In genomic region chr2:96205238-96205637, GRCh38 we compare ENCODE assay signal across 9 cellular contexts. TPM values are rescaled to one million over a fixed set of nuclear protein-coding genes. Genes with fewer than 3 reads are reported as not detected.
DNase-seq lines count a peak whose midpoint lies in the region; ATAC-seq, FAIRE-seq and TF ChIP-seq lines count a peak whose summit lies in the region.
"Had no signal": no experiment of that assay in that cellular context is flagged by ENCODE, and none has a peak within 500 bp of the region (broad histone marks: within the 10 kb centered on the region; RNA-seq: fewer than 3 reads in every experiment).

No MANE protein-coding gene starts in this region.

- H3K4me1 Mint-ChIP-seq in activated CD4-positive, alpha-beta T cell treated with anti-CD3 and anti-CD28 coated beads for 36 hours, result peaks cover 66% of the 10 kb centered on the region
- H3K4me1 Mint-ChIP-seq in activated CD4-positive, alpha-beta memory T cell treated with anti-CD3 and anti-CD28 coated beads, Interleukin-2, amount 10 ng/mL, durations not matched to agents 7 days and 5 days, result peaks cover 70% of the 10 kb centered on the region

- no peaks in the 10 kb centered on the region for H3K27me3 ChIP-seq in subcutaneous abdominal adipose tissue (ENCODE audit: control insufficient read depth in 5 of 5, insufficient read depth in 4 of 5, low read length in 5 of 5)

- H3K36me3 Mint-ChIP-seq in activated CD4-positive, alpha-beta T cell treated with anti-CD3 and anti-CD28 coated beads for 36 hours (ENCODE audit: low read depth), result peaks cover 39% of the 10 kb centered on the region
- H3K36me3 Mint-ChIP-seq in activated CD4-positive, alpha-beta memory T cell treated with anti-CD3 and anti-CD28 coated beads, Interleukin-2, amount 10 ng/mL, durations not matched to agents 7 days and 5 days (ENCODE audit: low read depth), result peaks cover 31% of the 10 kb centered on the region

- H3K9me3 ChIP-seq in subcutaneous abdominal adipose tissue (ENCODE audit: control insufficient read depth in 5 of 5, low read length in 5 of 5), result no peaks in the 10 kb centered on the region
- H3K9me3 ChIP-seq: Caco-2 had no signal

- no peaks in the 10 kb centered on the region for H3K9me3 Mint-ChIP-seq in activated CD4-positive, alpha-beta T cell treated with anti-CD3 and anti-CD28 coated beads for 36 hours (ENCODE audit: low read depth)
- H3K9me3 Mint-ChIP-seq in activated CD4-positive, alpha-beta memory T cell treated with anti-CD3 and anti-CD28 coated beads, Interleukin-2, amount 10 ng/mL, durations not matched to agents 7 days and 5 days, result no peaks in the 10 kb centered on the region

- H3K27ac ChIP-seq in subcutaneous abdominal adipose tissue (ENCODE audit: low read depth, low read length), result peak overlapping the region; percentile 68

- FAIRE-seq in GM12892 (lab: Jason Lieb, UNC), result no peak

- H3K27ac Mint-ChIP-seq in activated CD4-positive, alpha-beta T cell treated with anti-CD3 and anti-CD28 coated beads for 36 hours, result peak overlapping the region; percentile 72
- H3K27ac Mint-ChIP-seq in activated CD4-positive, alpha-beta memory T cell treated with anti-CD3 and anti-CD28 coated beads, Interleukin-2, amount 10 ng/mL, durations not matched to agents 7 days and 5 days, result peak overlapping the region; percentile 82

- no peak for DNase-seq in activated CD4-positive, alpha-beta T cell treated with anti-CD3 and anti-CD28 coated beads for 36 hours
- DNase-seq in activated CD4-positive, alpha-beta T cell treated with anti-CD3 and anti-CD28 coated beads for 48 hours, result no peak
- no peak for DNase-seq in activated CD4-positive, alpha-beta memory T cell treated with anti-CD3 and anti-CD28 coated beads, Interleukin-2, amount 10 ng/mL, durations not matched to agents 7 days and 5 days
- DNase-seq in hepatic stellate cell (ENCODE audit: low spot score) (peak; percentile 8), HEK293T (ENCODE audit: extremely low spot score) (no peak), RKO (ENCODE audit: low spot score) (no peak), GM12892 (ENCODE audit: insufficient read length) (no peak)
- DNase-seq: Caco-2 had no signal

- ATAC-seq in activated CD4-positive, alpha-beta T cell treated with anti-CD3 and anti-CD28 coated beads for 36 hours, result no peak

- intact Hi-C loops in activated CD4-positive, alpha-beta T cell treated with anti-CD3 and anti-CD28 coated beads for 36 hours (cut with DNase I, micrococcal nuclease), result loop anchor here in 1 of 2 experiments (5.0 kb wide), 1 partner anchor 213 kb away; the partner anchor contains the start of gene ANKRD36C

- no peak for TF ChIP-seq POLR2A in GM12892 (IDR thresholded peaks at IDR 0.05; ENCODE audit: low read depth, low read length)

- POLR2A ChIA-PET in activated CD4-positive, alpha-beta T cell treated with anti-CD3 and anti-CD28 coated beads for 36 hours (lab: Charles Lee), result interaction anchor here (0.7 to 1.0 kb wide), 3 partner anchors 64 to 440 kb away, joined by 3 read pairs; no protein-coding TSS in a partner anchor
- POLR2A ChIA-PET in activated CD4-positive, alpha-beta memory T cell treated with anti-CD3 and anti-CD28 coated beads, Interleukin-2, amount 10 ng/mL, durations not matched to agents 7 days and 5 days (lab: Charles Lee), result interaction anchor here (1.1 to 1.8 kb wide), 2 partner anchors 49 to 60 kb away, joined by 3 to 6 read pairs; no protein-coding TSS in a partner anchor
- POLR2A ChIA-PET in HEK293T (lab: Yijun Ruan, JAX), result interaction anchor here (0.5 to 1.2 kb wide), 3 partner anchors 28 to 100 kb away, joined by 3 to 4 read pairs (median 4); partner anchors contain the start of gene SNRNP200

- CTCF ChIA-PET in activated CD4-positive, alpha-beta T cell treated with anti-CD3 and anti-CD28 coated beads for 36 hours (lab: Charles Lee), result interaction anchor here (0.8 to 1.4 kb wide), 5 partner anchors 9 to 96 kb away, joined by 3 to 4 read pairs (median 3); no protein-coding TSS in a partner anchor
- CTCF ChIA-PET in activated CD4-positive, alpha-beta memory T cell treated with anti-CD3 and anti-CD28 coated beads, Interleukin-2, amount 10 ng/mL, durations not matched to agents 7 days and 5 days (lab: Charles Lee), result interaction anchor here (1.6 to 3.2 kb wide), 3 partner anchors 62 to 212 kb away, joined by 8 to 11 read pairs (median 9); partner anchors contain the start of gene ASTL
- CTCF ChIA-PET in HEK293T (lab: Yijun Ruan, JAX), result interaction anchor here (0.6 kb wide), 1 partner anchor 94 kb away, joined by 3 read pairs; no protein-coding TSS in a partner anchor

- peaks cover 2 to 88% (median 69%) of the 10 kb centered on the region in 5 donors for H3K4me1 ChIP-seq in subcutaneous abdominal adipose tissue (ENCODE audit: control insufficient read depth in 5 of 5, insufficient read depth in 5 of 5, low read length in 5 of 5)

- H3K4me3 ChIP-seq in subcutaneous abdominal adipose tissue (ENCODE audit: low read depth in 1 of 5, low read length in 5 of 5), result peak overlapping the region in 2 of 5 donors; percentile 7 to 25

- peak overlapping the region in 2 of 5 donors; percentile 3 to 41 for H3K9ac ChIP-seq in subcutaneous abdominal adipose tissue (ENCODE audit: low read length in 5 of 5)

- peak overlapping the region; percentile 100 for H3K4me3 Mint-ChIP-seq in activated CD4-positive, alpha-beta T cell treated with anti-CD3 and anti-CD28 coated beads for 36 hours
- H3K4me3 Mint-ChIP-seq in activated CD4-positive, alpha-beta memory T cell treated with anti-CD3 and anti-CD28 coated beads, Interleukin-2, amount 10 ng/mL, durations not matched to agents 7 days and 5 days, result peak overlapping the region; percentile 45

- no peaks in the 10 kb centered on the region for H3K27me3 Mint-ChIP-seq in activated CD4-positive, alpha-beta T cell treated with anti-CD3 and anti-CD28 coated beads for 36 hours
- no peaks in the 10 kb centered on the region for H3K27me3 Mint-ChIP-seq in activated CD4-positive, alpha-beta memory T cell treated with anti-CD3 and anti-CD28 coated beads, Interleukin-2, amount 10 ng/mL, durations not matched to agents 7 days and 5 days

- H3K36me3 ChIP-seq in subcutaneous abdominal adipose tissue (ENCODE audit: control insufficient read depth in 5 of 5, insufficient read depth in 5 of 5, low read length in 5 of 5), result no peaks in the 10 kb centered on the region

TF ChIP-seq in HEK293T, 16 proteins besides CTCF, POLR2A, EP300 and RAD21:
- no peak for TF ChIP-seq BHLHE40 (IDR thresholded peaks at IDR 0.05; ENCODE audit: borderline replicate concordance)
- no peak for TF ChIP-seq SP1 (IDR thresholded peaks at IDR 0.05)
- no peak for TF ChIP-seq NFRKB (IDR thresholded peaks at IDR 0.05)
- no peak for TF ChIP-seq CTBP1 (IDR thresholded peaks at IDR 0.05; ENCODE audit: borderline replicate concordance)
- no peak for TF ChIP-seq FOXA1 (IDR thresholded peaks at IDR 0.05)
- TF ChIP-seq ARNT (IDR thresholded peaks at IDR 0.05), result no peak
- TF ChIP-seq PKNOX1 (IDR thresholded peaks at IDR 0.05), result no peak
- no peak for TF ChIP-seq FOXK2 (IDR thresholded peaks at IDR 0.05)
- TF ChIP-seq ZNF384 (IDR thresholded peaks at IDR 0.05), result no peak
- TF ChIP-seq SUZ12 (IDR thresholded peaks at IDR 0.05), result no peak
- TF ChIP-seq ELF4 (IDR thresholded peaks at IDR 0.05), result no peak
- TF ChIP-seq LEF1 (IDR thresholded peaks at IDR 0.05; ENCODE audit: borderline replicate concordance), result no peak
- TF ChIP-seq L3MBTL2 (conservative IDR thresholded peaks at IDR 0.05), result no peak
- no peak for TF ChIP-seq TARDBP (IDR thresholded peaks at IDR 0.05)
- no peak for TF ChIP-seq HDGF (IDR thresholded peaks at IDR 0.05; ENCODE audit: borderline replicate concordance)
- TF ChIP-seq FOXM1 (IDR thresholded peaks at IDR 0.05; ENCODE audit: borderline replicate concordance), result no peak

RNA-seq across cellular contexts. Expression of gene STARD7, which starts 3.4 kb away (rescaled TPM):
- 100 to 1,000 TPM; 151 to 173 TPM for total RNA-seq in activated CD4-positive, alpha-beta T cell treated with anti-CD3 and anti-CD28 coated beads for 36 hours
- 100 to 1,000 TPM; 108 to 113 TPM for total RNA-seq in activated CD4-positive, alpha-beta memory T cell treated with anti-CD3 and anti-CD28 coated beads, Interleukin-2, amount 10 ng/mL, durations not matched to agents 7 days and 5 days
- 95.5 TPM for polyA plus RNA-seq in GM12892 (2012; ENCODE audit: missing spikeins)

RNA-seq across cellular contexts. Expression of gene DUSP2, which starts 60.0 kb away (rescaled TPM):
- total RNA-seq in activated CD4-positive, alpha-beta T cell treated with anti-CD3 and anti-CD28 coated beads for 36 hours, result 100 to 1,000 TPM; 248 to 407 TPM
- 10 to 100 TPM; 40.8 to 42.5 TPM for total RNA-seq in activated CD4-positive, alpha-beta memory T cell treated with anti-CD3 and anti-CD28 coated beads, Interleukin-2, amount 10 ng/mL, durations not matched to agents 7 days and 5 days
- 160 TPM for polyA plus RNA-seq in GM12892 (2012; ENCODE audit: missing spikeins)

Comparison
In these comparisons a context has a peak if more than half of its experiments do, and no peak if none do; other contexts are left out.
1. RNA of gene DUSP2, which starts 60.0 kb away (total RNA-seq): 248 to 407 TPM in activated CD4-positive, alpha-beta T cell treated with anti-CD3 and anti-CD28 coated beads for 36 hours; 40.8 to 42.5 TPM in activated CD4-positive, alpha-beta memory T cell treated with anti-CD3 and anti-CD28 coated beads, Interleukin-2, amount 10 ng/mL, durations not matched to agents 7 days and 5 days; every median in the first group is over 4 times any median in the second.